19 cellular contexts compared by ENCODE assay signal in genomic region chr5:168721354-168721753, GRCh38.
DNase-seq lines count a peak whose midpoint lies in the region; ATAC-seq and TF ChIP-seq lines count a peak whose summit lies in the region.
"Had no signal": no experiment of that assay in that cellular context is flagged by ENCODE, and none has a peak within 500 bp of the region (broad histone marks: within the 10 kb centered on the region; RNA-seq: fewer than 3 reads in every experiment).

No MANE protein-coding gene starts in this region.

- DNase-seq in GM23338 (ENCODE audit: low spot score): no peak
- DNase-seq in NT2/D1 (ENCODE audit: low read depth, low spot score): no peak
- peak; percentile 37 for DNase-seq in islet precursor cell
- DNase-seq in stimulated activated CD4-positive, alpha-beta T cell treated with anti-CD3 and anti-CD28 coated beads, Interleukin-4, amount 100 ng/mL, for 4 hours: no peak
- DNase-seq: AML-193; BE2C; CD4-positive, alpha-beta T cell; CD8-positive, alpha-beta memory T cell; DMS 273 treated with DMSO at 0.1 percent for 48 hours; DMS79; EL; GDM1; GOT3 had no signal

- H3K4me3 ChIP-seq in GM23338 (no peak overlapping the region), NT2/D1 (ENCODE audit: insufficient read length, low read depth) (no peak overlapping the region)
- H3K4me3 ChIP-seq: BLaER1 treated with 17β-estradiol and CSF1 and Interleukin-3, amounts not matched to agents 10 nM and 100 nM; GM12878; HAP-1 had no signal

- no peak for TF ChIP-seq CTCF in GM23338 (conservative IDR thresholded peaks at IDR 0.05; ENCODE audit: low read depth in 2 of 2)

- ATAC-seq in GM23338 (peak; percentile 75), HG03139 (IDR thresholded peaks at IDR 0.05; ENCODE audit: unreplicated experiment) (no peak), HG02571 (IDR thresholded peaks at IDR 0.05; ENCODE audit: unreplicated experiment) (no peak)
- ATAC-seq: GM12878 had no signal

- H2AFZ ChIP-seq in GM23338: no peak overlapping the region

- H3K27ac ChIP-seq in GM23338 (ENCODE audit: low read depth): no peak overlapping the region
- H3K27ac ChIP-seq: BLaER1 treated with 17β-estradiol and CSF1 and Interleukin-3, amounts not matched to agents 10 nM and 100 nM had no signal

- no peaks in the 10 kb centered on the region for H3K79me2 ChIP-seq in GM23338 (replicated peaks; ENCODE audit: insufficient read depth)

- H4K20me1 ChIP-seq in GM23338 (replicated peaks; ENCODE audit: insufficient read depth): no peaks in the 10 kb centered on the region; the same call in 1 of the 2 replicates
- H4K20me1 ChIP-seq: BLaER1 treated with 17β-estradiol and CSF1 and Interleukin-3, amounts not matched to agents 10 nM and 100 nM had no signal

- H3K4me1 ChIP-seq in GM23338 (ENCODE audit: insufficient read depth): no peaks in the 10 kb centered on the region; the same call in 1 of the 2 replicates
- no peaks in the 10 kb centered on the region for H3K4me1 ChIP-seq in NT2/D1 (ENCODE audit: insufficient read depth, insufficient read length)
- H3K4me1 ChIP-seq: BE2C; BLaER1 treated with 17β-estradiol and CSF1 and Interleukin-3, amounts not matched to agents 10 nM and 100 nM; HAP-1 had no signal

- H3K9ac ChIP-seq in NT2/D1 (ENCODE audit: insufficient read length, low read depth): peak overlapping the region; percentile 3
- H3K9ac ChIP-seq: BLaER1 treated with 17β-estradiol and CSF1 and Interleukin-3, amounts not matched to agents 10 nM and 100 nM had no signal

- no peak overlapping the region for H3K27ac Mint-ChIP-seq in GM23338
- H3K27ac Mint-ChIP-seq: CD14-positive monocyte; CD4-positive, alpha-beta T cell; CD8-positive, alpha-beta memory T cell had no signal

- no peaks in the 10 kb centered on the region for H3K9me3 ChIP-seq in NT2/D1 (ENCODE audit: insufficient read depth, low read length)
- H3K9me3 ChIP-seq: BE2C, HAP-1 had no signal

- H3K27me3 Mint-ChIP-seq in GM23338 (ENCODE audit: insufficient read depth, low read depth, poor library complexity): peaks cover 4% of the 10 kb centered on the region

- H3K4me3 Mint-ChIP-seq in GM23338: no peak overlapping the region
- H3K4me3 Mint-ChIP-seq: CD14-positive monocyte; CD4-positive, alpha-beta T cell had no signal

- 0 out of 2 replicates have a peak, but pooled peaks cover 8% of the 10 kb centered on the region for H3K9me2 ChIP-seq in GM23338 (ENCODE audit: insufficient read depth)

- no peaks in the 10 kb centered on the region for H3K36me3 ChIP-seq in GM23338 (ENCODE audit: insufficient read depth)
- no peaks in the 10 kb centered on the region for H3K36me3 ChIP-seq in NT2/D1 (ENCODE audit: insufficient read depth, insufficient read length, low read length)
- H3K36me3 ChIP-seq: BLaER1 treated with 17β-estradiol and CSF1 and Interleukin-3, amounts not matched to agents 10 nM and 100 nM; HAP-1 had no signal

- no peaks in the 10 kb centered on the region for H3F3A ChIP-seq in GM23338 (replicated peaks; ENCODE audit: low read depth)

- peaks cover 3% of the 10 kb centered on the region; the same call in 1 of the 3 replicates for H3K9me3 Mint-ChIP-seq in GM23338
- H3K9me3 Mint-ChIP-seq: CD4-positive, alpha-beta T cell had no signal

- no peaks in the 10 kb centered on the region for H3K27me3 ChIP-seq in GM23338 (ENCODE audit: insufficient read depth)
- H3K27me3 ChIP-seq in NT2/D1 (ENCODE audit: insufficient read depth, insufficient read length): no peaks in the 10 kb centered on the region
- H3K27me3 ChIP-seq: BE2C; BLaER1 treated with 17β-estradiol and CSF1 and Interleukin-3, amounts not matched to agents 10 nM and 100 nM had no signal

- H3K4me2 ChIP-seq in GM23338: no peak overlapping the region
- H3K4me2 ChIP-seq: BLaER1 treated with 17β-estradiol and CSF1 and Interleukin-3, amounts not matched to agents 10 nM and 100 nM had no signal

- H3K4me1 Mint-ChIP-seq in GM23338: peaks cover 20% of the 10 kb centered on the region
- H3K4me1 Mint-ChIP-seq: CD14-positive monocyte; CD8-positive, alpha-beta memory T cell had no signal

- no peaks in the 10 kb centered on the region for H3K36me3 Mint-ChIP-seq in GM23338 (ENCODE audit: low read depth)
- H3K36me3 Mint-ChIP-seq: CD14-positive monocyte; CD8-positive, alpha-beta memory T cell had no signal

TF ChIP-seq in GM23338, 12 proteins besides CTCF, POLR2A, EP300 and RAD21 (continues in another document):
- TF ChIP-seq STAT1 (IDR thresholded peaks at IDR 0.05; ENCODE audit: unreplicated experiment): no peak
- TF ChIP-seq CREB1 (CRISPR knock-in tag; IDR thresholded peaks at IDR 0.05; ENCODE audit: low read depth): no peak
- no peak for TF ChIP-seq POLR2AphosphoS5 (IDR thresholded peaks at IDR 0.05; ENCODE audit: low read depth)
- no peak for TF ChIP-seq EZH2 (IDR thresholded peaks at IDR 0.05; ENCODE audit: low read depth, unreplicated experiment)
- no peak for TF ChIP-seq REST (IDR thresholded peaks at IDR 0.05; ENCODE audit: unreplicated experiment)
- no peak for TF ChIP-seq JUNB (IDR thresholded peaks at IDR 0.05; ENCODE audit: unreplicated experiment)
- no peak for TF ChIP-seq EZH2phosphoT487 (IDR thresholded peaks at IDR 0.05; ENCODE audit: unreplicated experiment)
- no peak for TF ChIP-seq ZNF331 (CRISPR knock-in tag; IDR thresholded peaks at IDR 0.05; ENCODE audit: low read depth)
